ENCODE assay signal across 1 cellular context in the genomic region with DNA sequence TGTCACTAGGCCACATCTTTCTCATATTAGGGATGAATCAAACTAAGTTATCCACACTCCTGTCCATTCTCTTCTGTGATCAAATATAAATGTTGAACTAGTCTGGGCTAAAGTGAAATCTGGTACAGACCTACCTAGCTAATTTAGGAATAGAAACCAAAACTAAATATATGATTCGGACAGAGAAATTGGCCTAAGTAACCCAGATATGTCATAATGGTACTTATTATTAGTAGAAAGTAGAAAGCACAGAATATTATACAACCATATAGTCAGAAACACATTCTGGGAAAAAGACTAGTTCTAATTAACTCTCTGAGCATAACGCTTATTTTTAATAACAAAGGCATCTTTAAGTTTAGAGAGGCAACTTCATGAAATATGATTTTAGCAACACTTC.
TF ChIP-seq lines count a peak whose summit lies in the region.

No MANE protein-coding gene starts in this region.

TF ChIP-seq in GM23338, 12 proteins besides CTCF, POLR2A, EP300 and RAD21 (continued from another document):
- TF ChIP-seq, protein P1, sequence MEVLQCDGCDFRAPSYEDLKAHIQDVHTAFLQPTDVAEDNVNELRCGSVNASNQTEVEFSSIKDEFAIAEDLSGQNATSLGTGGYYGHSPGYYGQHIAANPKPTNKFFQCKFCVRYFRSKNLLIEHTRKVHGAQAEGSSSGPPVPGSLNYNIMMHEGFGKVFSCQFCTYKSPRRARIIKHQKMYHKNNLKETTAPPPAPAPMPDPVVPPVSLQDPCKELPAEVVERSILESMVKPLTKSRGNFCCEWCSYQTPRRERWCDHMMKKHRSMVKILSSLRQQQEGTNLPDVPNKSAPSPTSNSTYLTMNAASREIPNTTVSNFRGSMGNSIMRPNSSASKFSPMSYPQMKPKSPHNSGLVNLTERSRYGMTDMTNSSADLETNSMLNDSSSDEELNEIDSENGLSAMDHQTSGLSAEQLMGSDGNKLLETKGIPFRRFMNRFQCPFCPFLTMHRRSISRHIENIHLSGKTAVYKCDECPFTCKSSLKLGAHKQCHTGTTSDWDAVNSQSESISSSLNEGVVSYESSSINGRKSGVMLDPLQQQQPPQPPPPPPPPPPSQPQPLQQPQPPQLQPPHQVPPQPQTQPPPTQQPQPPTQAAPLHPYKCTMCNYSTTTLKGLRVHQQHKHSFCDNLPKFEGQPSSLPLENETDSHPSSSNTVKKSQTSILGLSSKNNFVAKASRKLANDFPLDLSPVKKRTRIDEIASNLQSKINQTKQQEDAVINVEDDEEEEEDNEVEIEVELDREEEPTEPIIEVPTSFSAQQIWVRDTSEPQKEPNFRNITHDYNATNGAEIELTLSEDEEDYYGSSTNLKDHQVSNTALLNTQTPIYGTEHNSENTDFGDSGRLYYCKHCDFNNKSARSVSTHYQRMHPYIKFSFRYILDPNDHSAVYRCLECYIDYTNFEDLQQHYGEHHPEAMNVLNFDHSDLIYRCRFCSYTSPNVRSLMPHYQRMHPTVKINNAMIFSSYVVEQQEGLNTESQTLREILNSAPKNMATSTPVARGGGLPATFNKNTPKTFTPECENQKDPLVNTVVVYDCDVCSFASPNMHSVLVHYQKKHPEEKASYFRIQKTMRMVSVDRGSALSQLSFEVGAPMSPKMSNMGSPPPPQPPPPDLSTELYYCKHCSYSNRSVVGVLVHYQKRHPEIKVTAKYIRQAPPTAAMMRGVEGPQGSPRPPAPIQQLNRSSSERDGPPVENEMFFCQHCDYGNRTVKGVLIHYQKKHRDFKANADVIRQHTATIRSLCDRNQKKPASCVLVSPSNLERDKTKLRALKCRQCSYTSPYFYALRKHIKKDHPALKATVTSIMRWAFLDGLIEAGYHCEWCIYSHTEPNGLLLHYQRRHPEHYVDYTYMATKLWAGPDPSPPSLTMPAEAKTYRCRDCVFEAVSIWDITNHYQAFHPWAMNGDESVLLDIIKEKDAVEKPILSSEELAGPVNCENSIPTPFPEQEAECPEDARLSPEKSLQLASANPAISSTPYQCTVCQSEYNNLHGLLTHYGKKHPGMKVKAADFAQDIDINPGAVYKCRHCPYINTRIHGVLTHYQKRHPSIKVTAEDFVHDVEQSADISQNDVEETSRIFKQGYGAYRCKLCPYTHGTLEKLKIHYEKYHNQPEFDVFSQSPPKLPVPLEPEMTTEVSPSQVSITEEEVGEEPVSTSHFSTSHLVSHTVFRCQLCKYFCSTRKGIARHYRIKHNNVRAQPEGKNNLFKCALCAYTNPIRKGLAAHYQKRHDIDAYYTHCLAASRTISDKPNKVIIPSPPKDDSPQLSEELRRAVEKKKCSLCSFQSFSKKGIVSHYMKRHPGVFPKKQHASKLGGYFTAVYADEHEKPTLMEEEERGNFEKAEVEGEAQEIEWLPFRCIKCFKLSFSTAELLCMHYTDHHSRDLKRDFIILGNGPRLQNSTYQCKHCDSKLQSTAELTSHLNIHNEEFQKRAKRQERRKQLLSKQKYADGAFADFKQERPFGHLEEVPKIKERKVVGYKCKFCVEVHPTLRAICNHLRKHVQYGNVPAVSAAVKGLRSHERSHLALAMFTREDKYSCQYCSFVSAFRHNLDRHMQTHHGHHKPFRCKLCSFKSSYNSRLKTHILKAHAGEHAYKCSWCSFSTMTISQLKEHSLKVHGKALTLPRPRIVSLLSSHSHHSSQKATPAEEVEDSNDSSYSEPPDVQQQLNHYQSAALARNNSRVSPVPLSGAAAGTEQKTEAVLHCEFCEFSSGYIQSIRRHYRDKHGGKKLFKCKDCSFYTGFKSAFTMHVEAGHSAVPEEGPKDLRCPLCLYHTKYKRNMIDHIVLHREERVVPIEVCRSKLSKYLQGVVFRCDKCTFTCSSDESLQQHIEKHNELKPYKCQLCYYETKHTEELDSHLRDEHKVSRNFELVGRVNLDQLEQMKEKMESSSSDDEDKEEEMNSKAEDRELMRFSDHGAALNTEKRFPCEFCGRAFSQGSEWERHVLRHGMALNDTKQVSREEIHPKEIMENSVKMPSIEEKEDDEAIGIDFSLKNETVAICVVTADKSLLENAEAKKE (CRISPR knock-in tag; IDR thresholded peaks at IDR 0.05) = no peak
- TF ChIP-seq, protein P2, sequence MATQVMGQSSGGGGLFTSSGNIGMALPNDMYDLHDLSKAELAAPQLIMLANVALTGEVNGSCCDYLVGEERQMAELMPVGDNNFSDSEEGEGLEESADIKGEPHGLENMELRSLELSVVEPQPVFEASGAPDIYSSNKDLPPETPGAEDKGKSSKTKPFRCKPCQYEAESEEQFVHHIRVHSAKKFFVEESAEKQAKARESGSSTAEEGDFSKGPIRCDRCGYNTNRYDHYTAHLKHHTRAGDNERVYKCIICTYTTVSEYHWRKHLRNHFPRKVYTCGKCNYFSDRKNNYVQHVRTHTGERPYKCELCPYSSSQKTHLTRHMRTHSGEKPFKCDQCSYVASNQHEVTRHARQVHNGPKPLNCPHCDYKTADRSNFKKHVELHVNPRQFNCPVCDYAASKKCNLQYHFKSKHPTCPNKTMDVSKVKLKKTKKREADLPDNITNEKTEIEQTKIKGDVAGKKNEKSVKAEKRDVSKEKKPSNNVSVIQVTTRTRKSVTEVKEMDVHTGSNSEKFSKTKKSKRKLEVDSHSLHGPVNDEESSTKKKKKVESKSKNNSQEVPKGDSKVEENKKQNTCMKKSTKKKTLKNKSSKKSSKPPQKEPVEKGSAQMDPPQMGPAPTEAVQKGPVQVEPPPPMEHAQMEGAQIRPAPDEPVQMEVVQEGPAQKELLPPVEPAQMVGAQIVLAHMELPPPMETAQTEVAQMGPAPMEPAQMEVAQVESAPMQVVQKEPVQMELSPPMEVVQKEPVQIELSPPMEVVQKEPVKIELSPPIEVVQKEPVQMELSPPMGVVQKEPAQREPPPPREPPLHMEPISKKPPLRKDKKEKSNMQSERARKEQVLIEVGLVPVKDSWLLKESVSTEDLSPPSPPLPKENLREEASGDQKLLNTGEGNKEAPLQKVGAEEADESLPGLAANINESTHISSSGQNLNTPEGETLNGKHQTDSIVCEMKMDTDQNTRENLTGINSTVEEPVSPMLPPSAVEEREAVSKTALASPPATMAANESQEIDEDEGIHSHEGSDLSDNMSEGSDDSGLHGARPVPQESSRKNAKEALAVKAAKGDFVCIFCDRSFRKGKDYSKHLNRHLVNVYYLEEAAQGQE (IDR thresholded peaks at IDR 0.05; ENCODE audit: unreplicated experiment) = no peak
- no peak for TF ChIP-seq EZH2phosphoT487 (IDR thresholded peaks at IDR 0.05; ENCODE audit: unreplicated experiment)
- no peak for TF ChIP-seq NANOG (IDR thresholded peaks at IDR 0.05; ENCODE audit: borderline replicate concordance)
- TF ChIP-seq ZNF331 (CRISPR knock-in tag; IDR thresholded peaks at IDR 0.05; ENCODE audit: low read depth) = no peak
